ENCODE assay signal across 13 cellular contexts in genomic region chr6:1916334-1916985, GRCh38.
DNase-seq lines count a peak whose midpoint lies in the region; ATAC-seq and TF ChIP-seq lines count a peak whose summit lies in the region.
"Had no signal": no experiment of that assay in that cellular context is flagged by ENCODE, and none has a peak within 500 bp of the region (broad histone marks: within the 10 kb centered on the region; RNA-seq: fewer than 3 reads in every experiment).

No MANE protein-coding gene starts in this region.

- H3K27ac ChIP-seq in ACC112 (ENCODE audit: low read depth, low read length): peak overlapping the region; percentile 78
- H3K27ac ChIP-seq in aorta (ENCODE audit: low read depth in 1 of 2, low read length in 2 of 2): no peak overlapping the region
- no peak overlapping the region for H3K27ac ChIP-seq in colonic mucosa
- H3K27ac ChIP-seq: C4-2B had no signal

- WGBS in aorta, 2 donors: 90 to 92% methylated on average over 8 of the region's 8 CpGs

- H3K36me3 ChIP-seq in ACC112 (ENCODE audit: insufficient read depth, low read length) (no peaks in the 10 kb centered on the region), aorta (ENCODE audit: control insufficient read depth in 1 of 2, insufficient read depth in 2 of 2, low read length in 1 of 2) (no peaks in the 10 kb centered on the region), colonic mucosa (no peaks in the 10 kb centered on the region)
- H3K36me3 ChIP-seq: tibial artery had no signal

- H3K4me1 ChIP-seq in ACC112 (ENCODE audit: control insufficient read depth, insufficient read depth, low read length, unreplicated experiment) (peaks cover 26% of the 10 kb centered on the region), aorta (ENCODE audit: control insufficient read depth in 1 of 2, insufficient read depth in 2 of 2, low read length in 2 of 2) (no peaks in the 10 kb centered on the region), colonic mucosa (no peaks in the 10 kb centered on the region)

- no peak for ATAC-seq in aorta (ENCODE audit: low FRiP score)
- ATAC-seq: GM12878 had no signal

- H3K4me3 ChIP-seq in ACC112 (ENCODE audit: low read depth, low read length): no peak overlapping the region
- no peak overlapping the region for H3K4me3 ChIP-seq in HFF-Myc (replicated peaks; ENCODE audit: low read depth, low read length)
- no peak overlapping the region for H3K4me3 ChIP-seq in aorta (ENCODE audit: low read length in 2 of 2)
- H3K4me3 ChIP-seq in colonic mucosa: no peak overlapping the region
- H3K4me3 ChIP-seq: GM12878, tibial artery had no signal

- H3K36me3 Mint-ChIP-seq in activated naive CD4-positive, alpha-beta T cell treated with anti-CD3 and anti-CD28 coated beads for 36 hours (ENCODE audit: low read depth): peaks cover 7% of the 10 kb centered on the region

- no peaks in the 10 kb centered on the region for H3K27me3 Mint-ChIP-seq in activated naive CD4-positive, alpha-beta T cell treated with anti-CD3 and anti-CD28 coated beads for 36 hours (ENCODE audit: low read depth)

- H3K27me3 ChIP-seq in ACC112 (ENCODE audit: insufficient read depth, low read length) (no peaks in the 10 kb centered on the region), aorta (ENCODE audit: control insufficient read depth in 1 of 2, insufficient read depth in 2 of 2, low read length in 1 of 2) (no peaks in the 10 kb centered on the region), colonic mucosa (no peaks in the 10 kb centered on the region)
- H3K27me3 ChIP-seq: tibial artery had no signal

- H3K9me3 Mint-ChIP-seq in activated naive CD4-positive, alpha-beta T cell treated with anti-CD3 and anti-CD28 coated beads for 36 hours: no peaks in the 10 kb centered on the region

- DNase-seq in HFF-Myc (ENCODE audit: extremely low read depth, low read depth) (peak; percentile 38), astrocyte of the hippocampus (ENCODE audit: low read depth, low spot score) (peak; percentile 50), iris pigment epithelial cell (ENCODE audit: low read depth) (peak; percentile 61), UCSD-AML1 (lab: John Stamatoyannopoulos, UW; ENCODE audit: unreplicated experiment) (no peak), aorta (no peak), colonic mucosa (no peak)
- DNase-seq in activated naive CD4-positive, alpha-beta T cell treated with anti-CD3 and anti-CD28 coated beads for 36 hours: no peak
- DNase-seq: NCI-H2029 treated with DMSO at 0.1 percent for 48 hours, OCI-M1, tibial artery had no signal

- peaks cover 13% of the 10 kb centered on the region for H3K4me1 Mint-ChIP-seq in activated naive CD4-positive, alpha-beta T cell treated with anti-CD3 and anti-CD28 coated beads for 36 hours (ENCODE audit: low read depth)

- H3K27ac Mint-ChIP-seq in activated naive CD4-positive, alpha-beta T cell treated with anti-CD3 and anti-CD28 coated beads for 36 hours: no peak overlapping the region

- no peak overlapping the region for H3K9ac ChIP-seq in colonic mucosa (ENCODE audit: low read depth in 2 of 2, low read length in 2 of 2)

- intact Hi-C loops in aorta (cut with DNase I) (no loop called here), colonic mucosa (cut with DNase I) (no loop called here)
- intact Hi-C loops in activated naive CD4-positive, alpha-beta T cell treated with anti-CD3 and anti-CD28 coated beads for 36 hours (cut with micrococcal nuclease): no loop called here

- CTCF ChIA-PET in activated naive CD4-positive, alpha-beta T cell treated with anti-CD3 and anti-CD28 coated beads for 36 hours (lab: Charles Lee): no interaction called here

- peak overlapping the region; percentile 55 for H2AFZ ChIP-seq in ACC112 (ENCODE audit: low read length, unreplicated experiment)

- TF ChIP-seq CTCF in HFF-Myc (IDR thresholded peaks at IDR 0.05; ENCODE audit: low read depth, low read length, missing control alignments) (no peak), colonic mucosa (IDR thresholded peaks at IDR 0.05) (no peak)

- no peaks in the 10 kb centered on the region for H3K79me2 ChIP-seq in ACC112 (ENCODE audit: control insufficient read depth, insufficient read depth, low read length, unreplicated experiment)

- no peak overlapping the region for H3K4me3 Mint-ChIP-seq in activated naive CD4-positive, alpha-beta T cell treated with anti-CD3 and anti-CD28 coated beads for 36 hours

- no peaks in the 10 kb centered on the region for H3K9me3 ChIP-seq in aorta (ENCODE audit: control insufficient read depth, low read length)
- H3K9me3 ChIP-seq in colonic mucosa: no peaks in the 10 kb centered on the region
- H3K9me3 ChIP-seq: tibial artery had no signal

Comparison
In these comparisons a context has a peak if more than half of its experiments do, and no peak if none do; other contexts are left out.
1. DNase-seq: peak in HFF-Myc (single experiment), astrocyte of the hippocampus (single experiment) and iris pigment epithelial cell (single experiment); none in UCSD-AML1 (single experiment), aorta (0 of 2), colonic mucosa (single experiment) and activated naive CD4-positive, alpha-beta T cell treated with anti-CD3 and anti-CD28 coated beads for 36 hours (single experiment).